ENCODE assay signal across 26 cellular contexts in the genomic region with DNA sequence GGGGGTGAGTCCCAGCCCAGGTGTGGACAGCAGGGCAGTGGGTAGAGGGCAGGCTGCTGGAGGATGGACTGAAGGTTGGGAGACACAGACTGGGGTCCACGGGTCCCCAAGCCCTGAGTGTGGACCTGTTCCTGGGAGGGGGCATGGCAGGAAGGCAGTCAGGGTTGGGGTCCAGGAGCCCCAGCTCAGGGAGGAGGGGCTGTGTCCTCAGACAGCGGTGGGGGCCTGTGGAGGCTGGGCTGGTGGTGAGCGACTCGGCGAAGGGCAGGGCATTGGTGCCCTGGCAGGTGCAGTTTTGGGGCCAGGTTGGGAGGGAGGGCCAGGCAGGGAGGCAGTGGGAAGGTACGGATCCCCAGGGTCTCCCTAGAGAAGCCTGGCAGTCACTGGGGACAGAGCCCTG. TPM values are rescaled to one million over a fixed set of nuclear protein-coding genes. Genes with fewer than 3 reads are reported as not detected.
"Had no signal": no experiment of that assay in that cellular context is flagged by ENCODE, and none has a peak within 500 bp of the region (broad histone marks: within the 10 kb centered on the region; RNA-seq: fewer than 3 reads in every experiment).

No MANE protein-coding gene starts in this region.

- H3K27me3 ChIP-seq: MG63, SJSA1 had no signal

- H3K4me3 ChIP-seq: cardiac muscle cell, MG63, SJSA1 had no signal

- H3K4me1 Mint-ChIP-seq: activated CD8-positive, alpha-beta memory T cell treated with anti-CD3 and anti-CD28 coated beads, Interleukin-2, amount 10 ng/mL, durations not matched to agents 7 days and 5 days had no signal

- H3K36me3 ChIP-seq: brain microvascular endothelial cell, cardiac muscle cell, MG63, SJSA1 had no signal

- ATAC-seq: activated CD8-positive, alpha-beta memory T cell treated with anti-CD3 and anti-CD28 coated beads, Interleukin-2, amount 10 ng/mL, durations not matched to agents 7 days and 5 days; Panc1 had no signal

- DNase-seq: activated CD4-positive, alpha-beta T cell treated with anti-CD3 and anti-CD28 coated beads for 4 hours; activated CD4-positive, alpha-beta T cell treated with anti-CD3 and anti-CD28 coated beads, Interleukin-2, amount 50 U/mL, for 48 hours; activated CD8-positive, alpha-beta memory T cell treated with anti-CD3 and anti-CD28 coated beads, Interleukin-2, amount 10 ng/mL, durations not matched to agents 7 days and 5 days; activated effector memory CD4-positive, alpha-beta T cell treated with Interleukin-2 at 50 U/mL for 16 hours; activated naive CD4-positive, alpha-beta T cell; activated T-cell treated with anti-CD3 and anti-CD28 coated beads, Interleukin-2, amount 50 U/mL, for 24 hours; amygdala; brain microvascular endothelial cell; MG63; MV-4-11; NCI-H1092 treated with DMSO at 0.1 percent for 48 hours; NCI-H1417 treated with DMSO at 0.1 percent for 48 hours; NCI-H1694 treated with DMSO at 0.1 percent for 48 hours; NCI-H2081; NCI-H510A treated with DMSO at 0.1 percent for 48 hours; NCI-H69; NK-92 treated with Interleukin-12 subunit alpha and Interleukin-12 subunit beta, amount 100 ng/mL, for 24 hours; OCI-M1; RPMI8226; SHP77 had no signal

- H3K4me1 ChIP-seq: SJSA1 had no signal

- H3K9me3 Mint-ChIP-seq: activated T-cell treated with anti-CD3 and anti-CD28 coated beads, Interleukin-2, amount 50 U/mL, for 24 hours; activated T-helper 1 cell treated with anti-CD3 and anti-CD28 coated beads, Interleukin-12 subunit alpha, Interleukin-12 subunit beta, Interleukin-2, Interleukin-4 antibody, amounts not matched to agents 30 ng/mL and 10 ng/mL and 1 ng/mL, durations not matched to agents 14 hours and 24 hours and 36 hours; T-helper 1 cell treated with Interleukin-12 subunit alpha and Interleukin-12 subunit beta and Interleukin-4 antibody, amounts not matched to agents 30 μg/mL and 1 μg/mL, for 36 hours had no signal

- H3K27ac Mint-ChIP-seq: activated CD8-positive, alpha-beta memory T cell treated with anti-CD3 and anti-CD28 coated beads, Interleukin-2, amount 10 ng/mL, durations not matched to agents 7 days and 5 days; activated naive CD8-positive, alpha-beta T cell; activated T-cell treated with anti-CD3 and anti-CD28 coated beads, Interleukin-2, amount 50 U/mL, for 24 hours; activated T-helper 1 cell treated with anti-CD3 and anti-CD28 coated beads, Interleukin-12 subunit alpha, Interleukin-12 subunit beta, Interleukin-2, Interleukin-4 antibody, amounts not matched to agents 30 ng/mL and 10 ng/mL and 1 ng/mL, durations not matched to agents 14 hours and 24 hours and 36 hours; T-helper 1 cell treated with Interleukin-12 subunit alpha and Interleukin-12 subunit beta and Interleukin-4 antibody, amounts not matched to agents 30 μg/mL and 1 μg/mL, for 36 hours had no signal

- H3K36me3 Mint-ChIP-seq: activated CD8-positive, alpha-beta memory T cell treated with anti-CD3 and anti-CD28 coated beads, Interleukin-2, amount 10 ng/mL, durations not matched to agents 7 days and 5 days; activated naive CD8-positive, alpha-beta T cell had no signal

- H3K9me3 ChIP-seq: MG63, SJSA1 had no signal

- H3K4me3 Mint-ChIP-seq: activated CD8-positive, alpha-beta memory T cell treated with anti-CD3 and anti-CD28 coated beads, Interleukin-2, amount 10 ng/mL, durations not matched to agents 7 days and 5 days; activated naive CD8-positive, alpha-beta T cell; activated T-cell treated with anti-CD3 and anti-CD28 coated beads, Interleukin-2, amount 50 U/mL, for 24 hours; activated T-helper 1 cell treated with anti-CD3 and anti-CD28 coated beads, Interleukin-12 subunit alpha, Interleukin-12 subunit beta, Interleukin-2, Interleukin-4 antibody, amounts not matched to agents 30 ng/mL and 10 ng/mL and 1 ng/mL, durations not matched to agents 14 hours and 24 hours and 36 hours; T-helper 1 cell treated with Interleukin-12 subunit alpha and Interleukin-12 subunit beta and Interleukin-4 antibody, amounts not matched to agents 30 μg/mL and 1 μg/mL, for 36 hours had no signal

- H3K27ac ChIP-seq: brain microvascular endothelial cell, cardiac muscle cell, SJSA1 had no signal

RNA-seq across cellular contexts. Expression of a gene that starts 34.0 kb away (rescaled TPM):
- total RNA-seq: activated CD8-positive, alpha-beta memory T cell treated with anti-CD3 and anti-CD28 coated beads, Interleukin-2, amount 10 ng/mL, durations not matched to agents 7 days and 5 days; activated T-helper 1 cell treated with anti-CD3 and anti-CD28 coated beads, Interleukin-12 subunit alpha, Interleukin-12 subunit beta, Interleukin-2, Interleukin-4 antibody, amounts not matched to agents 30 ng/mL and 10 ng/mL and 1 ng/mL, durations not matched to agents 14 hours and 24 hours and 36 hours had no signal

RNA-seq across cellular contexts. Expression of a gene that starts 55.3 kb away (rescaled TPM):
- total RNA-seq: activated CD8-positive, alpha-beta memory T cell treated with anti-CD3 and anti-CD28 coated beads, Interleukin-2, amount 10 ng/mL, durations not matched to agents 7 days and 5 days; activated T-helper 1 cell treated with anti-CD3 and anti-CD28 coated beads, Interleukin-12 subunit alpha, Interleukin-12 subunit beta, Interleukin-2, Interleukin-4 antibody, amounts not matched to agents 30 ng/mL and 10 ng/mL and 1 ng/mL, durations not matched to agents 14 hours and 24 hours and 36 hours had no signal
